In the genomic region with DNA sequence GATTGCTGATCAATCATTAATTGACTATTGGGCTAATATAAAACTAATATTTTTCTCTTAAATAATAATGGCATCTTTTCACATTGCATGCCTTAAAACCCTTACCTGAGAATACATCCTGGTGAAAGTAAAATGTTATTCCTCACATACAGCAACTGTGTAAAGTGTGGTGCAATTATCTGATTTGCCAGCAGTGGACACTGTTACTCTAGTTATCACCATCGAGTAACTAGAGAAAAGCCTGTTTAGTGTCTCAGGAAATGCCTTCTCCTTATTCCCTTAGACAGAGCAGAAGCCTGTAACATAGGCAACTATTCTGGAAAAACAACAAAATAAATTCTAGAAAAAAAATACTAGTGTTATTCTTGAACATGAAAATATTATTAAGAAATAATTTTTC, we compare ENCODE assay signal across 8 cellular contexts.
A peak's percentile ranks its signal among the peaks of the same experiment; 100 is the strongest.
DNase-seq lines count a peak whose midpoint lies in the region; ATAC-seq and TF ChIP-seq lines count a peak whose summit lies in the region.

No MANE protein-coding gene starts in this region.

- no peaks in the 10 kb centered on the region for H3K36me3 ChIP-seq in PC-9 (ENCODE audit: low read depth)
- H3K36me3 ChIP-seq in psoas muscle (ENCODE audit: insufficient read depth in 1 of 2, low read depth in 1 of 2): no peaks in the 10 kb centered on the region

- no peaks in the 10 kb centered on the region for H3K9me3 ChIP-seq in PC-9 (ENCODE audit: insufficient read depth, low read depth)
- no peaks in the 10 kb centered on the region for H3K9me3 ChIP-seq in psoas muscle

- no TSS peak for BruUV-seq in PC-9 (replicated peaks; lab: Mats Ljungman, UMichigan)

- 0 to 2% (median 1%) methylated on average over 1 of the region's 1 CpG for WGBS in psoas muscle, 3 donors

- H3K27ac ChIP-seq in PC-9 (no peak overlapping the region), psoas muscle (no peak overlapping the region)

- no peaks in the 10 kb centered on the region for H4K20me1 ChIP-seq in PC-9 (ENCODE audit: insufficient read depth)

- no peak overlapping the region for H3K4me2 ChIP-seq in PC-9

- H3K27me3 ChIP-seq in PC-9 (ENCODE audit: insufficient read depth, low read depth) (peaks cover 9% of the 10 kb centered on the region; the same call in 1 of the 2 replicates), psoas muscle (ENCODE audit: insufficient read depth in 3 of 3, low read length in 2 of 3) (no peaks in the 10 kb centered on the region)

- intact Hi-C loops in PC-9 (cut with micrococcal nuclease; ENCODE audit: unreplicated experiment) (loop anchor here (1.0 to 10.0 kb wide), 3 partner anchors 610 to 903 kb away; a partner anchor contains a TSS), psoas muscle (cut with DNase I) (loop anchor here (5.0 to 10.0 kb wide), 5 partner anchors 143 to 615 kb away; no protein-coding TSS in a partner anchor)

- H3K4me1 ChIP-seq in PC-9 (replicated peaks; ENCODE audit: insufficient read depth): no peaks in the 10 kb centered on the region
- no peaks in the 10 kb centered on the region for H3K4me1 ChIP-seq in psoas muscle

- peak; percentile 24 for DNase-seq in AG08395 (ENCODE audit: low spot score)
- DNase-seq in HT1080 (ENCODE audit: low read depth): peak; percentile 40
- peak in 1 of 2 experiments; percentile 45 for DNase-seq in PC-9
- peak; percentile 16 for DNase-seq in fibroblast of pulmonary artery (ENCODE audit: low read depth)
- no peak for DNase-seq in psoas muscle

- no peaks in the 10 kb centered on the region for H3F3A ChIP-seq in PC-9 (ENCODE audit: insufficient read depth, low read depth)

- H2AFZ ChIP-seq in PC-9: no peak overlapping the region

- H3K9me2 ChIP-seq in PC-9 (ENCODE audit: insufficient read depth): no peaks in the 10 kb centered on the region

- peak; percentile 75 for ATAC-seq in GM18907 (IDR thresholded peaks at IDR 0.05; ENCODE audit: unreplicated experiment)
- peak; percentile 60 to 96 (median 84) for ATAC-seq in psoas muscle
- ATAC-seq in HG02981 (IDR thresholded peaks at IDR 0.05; ENCODE audit: unreplicated experiment): no peak
- no peak for ATAC-seq in HG02884 (IDR thresholded peaks at IDR 0.05; ENCODE audit: unreplicated experiment)

- H3K4me3 ChIP-seq in PC-9 (no peak overlapping the region), fibroblast of pulmonary artery (replicated peaks; ENCODE audit: low read depth, low read length) (no peak overlapping the region), psoas muscle (no peak overlapping the region)

- CTCF ChIA-PET in PC-9 (lab: Charles Lee): no interaction called here

- TF ChIP-seq CTCF in PC-9 (conservative IDR thresholded peaks at IDR 0.05) (peak; percentile 77), fibroblast of pulmonary artery (IDR thresholded peaks at IDR 0.05; ENCODE audit: low read length, missing control alignments) (peak; percentile 23), psoas muscle (IDR thresholded peaks at IDR 0.05) (peak; percentile 69)

- POLR2A ChIA-PET in PC-9 (lab: Charles Lee; ENCODE audit: unreplicated experiment): no interaction called here

- no peaks in the 10 kb centered on the region for H3K79me2 ChIP-seq in PC-9 (ENCODE audit: low read depth)

Comparison
In these comparisons a context has a peak if more than half of its experiments do, and no peak if none do; other contexts are left out.
1. DNase-seq: peak in AG08395 (single experiment), HT1080 (single experiment) and fibroblast of pulmonary artery (single experiment); none in psoas muscle (0 of 2).
2. ATAC-seq: peak in GM18907 (single experiment) and psoas muscle (4 of 4); none in HG02981 (single experiment) and HG02884 (single experiment).
3. CTCF ChIP-seq: peak in every context shown above with its lines; median percentile 77 in PC-9; 69 in psoas muscle; 23 in fibroblast of pulmonary artery.